In the genomic region with DNA sequence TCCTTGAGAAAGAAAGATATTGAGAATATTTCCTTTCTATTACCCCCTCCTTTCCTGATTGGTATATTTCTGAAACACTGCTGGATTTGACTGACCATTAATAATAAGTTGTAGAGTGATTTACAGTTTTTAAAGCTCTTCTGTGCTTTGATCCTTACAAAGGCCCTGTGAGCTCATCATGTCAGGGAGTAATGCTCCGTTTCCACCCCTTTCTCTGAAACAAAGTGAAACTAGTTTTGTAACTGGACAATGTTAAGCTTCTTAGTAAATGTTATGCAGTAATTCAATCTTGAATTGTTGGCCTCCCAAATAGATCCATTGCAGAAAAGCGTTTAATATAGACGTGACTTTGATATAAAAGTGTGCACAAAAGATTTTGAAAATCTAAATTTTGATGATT, we compare ENCODE assay signal across 10 cellular contexts.
DNase-seq lines count a peak whose midpoint lies in the region; ATAC-seq, FAIRE-seq and TF ChIP-seq lines count a peak whose summit lies in the region.
"Had no signal": no experiment of that assay in that cellular context is flagged by ENCODE, and none has a peak within 500 bp of the region (broad histone marks: within the 10 kb centered on the region; RNA-seq: fewer than 3 reads in every experiment).

No MANE protein-coding gene starts in this region.

- 42% methylated on average over 3 of the region's 3 CpGs for WGBS in right cardiac atrium

- ATAC-seq in Right ventricle myocardium superior (ENCODE audit: poor library complexity) (peak; percentile 56), left ventricle myocardium superior (no peak), SK-N-SH treated with all-trans-retinoic acid at 6 μM for 48 hours (peak; percentile 42; the same call in 1 of the 3 replicates), right cardiac atrium (no peak), HG03045 (IDR thresholded peaks at IDR 0.05; ENCODE audit: unreplicated experiment) (no peak)

- H3K4me3 ChIP-seq in right cardiac atrium (ENCODE audit: low read length) = peak overlapping the region; percentile 27

- intact Hi-C loops in Right ventricle myocardium superior (cut with DNase I) = no loop called here
- intact Hi-C loops in left ventricle myocardium superior (cut with micrococcal nuclease) = no loop called here
- intact Hi-C loops in right cardiac atrium (cut with DNase I) = no loop called here

- H3K4me1 Mint-ChIP-seq in glutamatergic neuron (ENCODE audit: low read depth, unreplicated experiment) = no peaks in the 10 kb centered on the region
- H3K4me1 Mint-ChIP-seq: CD4-positive, CD25-positive, alpha-beta regulatory T cell had no signal

- no peak overlapping the region for H3K27ac ChIP-seq in right cardiac atrium (ENCODE audit: low read length)

- H3K36me3 Mint-ChIP-seq in glutamatergic neuron (ENCODE audit: unreplicated experiment) = no peaks in the 10 kb centered on the region
- H3K36me3 Mint-ChIP-seq: CD4-positive, CD25-positive, alpha-beta regulatory T cell had no signal

- H3K4me1 ChIP-seq in right cardiac atrium (ENCODE audit: control insufficient read depth, insufficient read depth, low read length) = no peaks in the 10 kb centered on the region

- no peak for TF ChIP-seq CTCF in glutamatergic neuron (IDR thresholded peaks at IDR 0.05; ENCODE audit: partially characterized antibody, unreplicated experiment)

- no peak overlapping the region for H3K27ac Mint-ChIP-seq in glutamatergic neuron (ENCODE audit: unreplicated experiment)
- H3K27ac Mint-ChIP-seq: CD4-positive, CD25-positive, alpha-beta regulatory T cell had no signal

- H3K9me3 ChIP-seq in right cardiac atrium (ENCODE audit: control insufficient read depth, low read length) = no peaks in the 10 kb centered on the region

- H3K4me3 Mint-ChIP-seq in glutamatergic neuron (ENCODE audit: unreplicated experiment) = no peak overlapping the region

- no peaks in the 10 kb centered on the region for H3K9me3 Mint-ChIP-seq in glutamatergic neuron (ENCODE audit: unreplicated experiment)

- DNase-seq in Right ventricle myocardium superior (no peak), left ventricle myocardium superior (no peak), right cardiac atrium (no peak), urothelium cell line (ENCODE audit: low spot score) (peak; percentile 27), glutamatergic neuron (no peak), NCI-H1930 (lab: John Stamatoyannopoulos, UW) (no peak)
- DNase-seq: CD4-positive, CD25-positive, alpha-beta regulatory T cell; NCI-H524 had no signal

- FAIRE-seq in urothelium cell line (lab: Jason Lieb, UNC) = no peak

- no peaks in the 10 kb centered on the region for H3K27me3 ChIP-seq in right cardiac atrium (ENCODE audit: control insufficient read depth, insufficient read depth)

- H3K27me3 Mint-ChIP-seq in glutamatergic neuron (ENCODE audit: unreplicated experiment) = no peaks in the 10 kb centered on the region
- H3K27me3 Mint-ChIP-seq: CD4-positive, CD25-positive, alpha-beta regulatory T cell had no signal

TF ChIP-seq in SK-N-SH treated with all-trans-retinoic acid at 6 μM for 48 hours, 23 proteins besides CTCF, POLR2A, EP300 and RAD21:
- TF ChIP-seq ARNTL (CRISPR knock-in tag; IDR thresholded peaks at IDR 0.05; ENCODE audit: borderline replicate concordance, low read depth) (no peak), ZFP30 (CRISPR knock-in tag; IDR thresholded peaks at IDR 0.05) (no peak), ESRRG (CRISPR knock-in tag; IDR thresholded peaks at IDR 0.05) (no peak), CSDC2 (CRISPR knock-in tag; IDR thresholded peaks at IDR 0.05) (no peak), ZNF8 (CRISPR knock-in tag; IDR thresholded peaks at IDR 0.05) (no peak), ZNF565 (CRISPR knock-in tag; conservative IDR thresholded peaks at IDR 0.05; ENCODE audit: low read depth) (no peak), ZNF70 (CRISPR knock-in tag; IDR thresholded peaks at IDR 0.05) (no peak), ZC3H10 (CRISPR knock-in tag; IDR thresholded peaks at IDR 0.05) (no peak), RARB (CRISPR knock-in tag; IDR thresholded peaks at IDR 0.05) (no peak), OSR1 (CRISPR knock-in tag; IDR thresholded peaks at IDR 0.05) (no peak), TOX (CRISPR knock-in tag; IDR thresholded peaks at IDR 0.05; ENCODE audit: borderline replicate concordance) (no peak), TCF4 (CRISPR knock-in tag; IDR thresholded peaks at IDR 0.05; ENCODE audit: borderline replicate concordance) (no peak), BACH2 (CRISPR knock-in tag; IDR thresholded peaks at IDR 0.05; ENCODE audit: borderline replicate concordance) (no peak)
- TF ChIP-seq, protein P1, sequence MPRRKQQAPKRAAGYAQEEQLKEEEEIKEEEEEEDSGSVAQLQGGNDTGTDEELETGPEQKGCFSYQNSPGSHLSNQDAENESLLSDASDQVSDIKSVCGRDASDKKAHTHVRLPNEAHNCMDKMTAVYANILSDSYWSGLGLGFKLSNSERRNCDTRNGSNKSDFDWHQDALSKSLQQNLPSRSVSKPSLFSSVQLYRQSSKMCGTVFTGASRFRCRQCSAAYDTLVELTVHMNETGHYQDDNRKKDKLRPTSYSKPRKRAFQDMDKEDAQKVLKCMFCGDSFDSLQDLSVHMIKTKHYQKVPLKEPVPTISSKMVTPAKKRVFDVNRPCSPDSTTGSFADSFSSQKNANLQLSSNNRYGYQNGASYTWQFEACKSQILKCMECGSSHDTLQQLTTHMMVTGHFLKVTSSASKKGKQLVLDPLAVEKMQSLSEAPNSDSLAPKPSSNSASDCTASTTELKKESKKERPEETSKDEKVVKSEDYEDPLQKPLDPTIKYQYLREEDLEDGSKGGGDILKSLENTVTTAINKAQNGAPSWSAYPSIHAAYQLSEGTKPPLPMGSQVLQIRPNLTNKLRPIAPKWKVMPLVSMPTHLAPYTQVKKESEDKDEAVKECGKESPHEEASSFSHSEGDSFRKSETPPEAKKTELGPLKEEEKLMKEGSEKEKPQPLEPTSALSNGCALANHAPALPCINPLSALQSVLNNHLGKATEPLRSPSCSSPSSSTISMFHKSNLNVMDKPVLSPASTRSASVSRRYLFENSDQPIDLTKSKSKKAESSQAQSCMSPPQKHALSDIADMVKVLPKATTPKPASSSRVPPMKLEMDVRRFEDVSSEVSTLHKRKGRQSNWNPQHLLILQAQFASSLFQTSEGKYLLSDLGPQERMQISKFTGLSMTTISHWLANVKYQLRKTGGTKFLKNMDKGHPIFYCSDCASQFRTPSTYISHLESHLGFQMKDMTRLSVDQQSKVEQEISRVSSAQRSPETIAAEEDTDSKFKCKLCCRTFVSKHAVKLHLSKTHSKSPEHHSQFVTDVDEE (CRISPR knock-in tag; IDR thresholded peaks at IDR 0.05) = no peak
- TF ChIP-seq, protein P2, sequence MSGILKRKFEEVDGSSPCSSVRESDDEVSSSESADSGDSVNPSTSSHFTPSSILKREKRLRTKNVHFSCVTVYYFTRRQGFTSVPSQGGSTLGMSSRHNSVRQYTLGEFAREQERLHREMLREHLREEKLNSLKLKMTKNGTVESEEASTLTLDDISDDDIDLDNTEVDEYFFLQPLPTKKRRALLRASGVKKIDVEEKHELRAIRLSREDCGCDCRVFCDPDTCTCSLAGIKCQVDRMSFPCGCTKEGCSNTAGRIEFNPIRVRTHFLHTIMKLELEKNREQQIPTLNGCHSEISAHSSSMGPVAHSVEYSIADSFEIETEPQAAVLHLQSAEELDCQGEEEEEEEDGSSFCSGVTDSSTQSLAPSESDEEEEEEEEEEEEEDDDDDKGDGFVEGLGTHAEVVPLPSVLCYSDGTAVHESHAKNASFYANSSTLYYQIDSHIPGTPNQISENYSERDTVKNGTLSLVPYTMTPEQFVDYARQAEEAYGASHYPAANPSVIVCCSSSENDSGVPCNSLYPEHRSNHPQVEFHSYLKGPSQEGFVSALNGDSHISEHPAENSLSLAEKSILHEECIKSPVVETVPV (CRISPR knock-in tag; IDR thresholded peaks at IDR 0.05) = no peak
- TF ChIP-seq, protein P3, sequence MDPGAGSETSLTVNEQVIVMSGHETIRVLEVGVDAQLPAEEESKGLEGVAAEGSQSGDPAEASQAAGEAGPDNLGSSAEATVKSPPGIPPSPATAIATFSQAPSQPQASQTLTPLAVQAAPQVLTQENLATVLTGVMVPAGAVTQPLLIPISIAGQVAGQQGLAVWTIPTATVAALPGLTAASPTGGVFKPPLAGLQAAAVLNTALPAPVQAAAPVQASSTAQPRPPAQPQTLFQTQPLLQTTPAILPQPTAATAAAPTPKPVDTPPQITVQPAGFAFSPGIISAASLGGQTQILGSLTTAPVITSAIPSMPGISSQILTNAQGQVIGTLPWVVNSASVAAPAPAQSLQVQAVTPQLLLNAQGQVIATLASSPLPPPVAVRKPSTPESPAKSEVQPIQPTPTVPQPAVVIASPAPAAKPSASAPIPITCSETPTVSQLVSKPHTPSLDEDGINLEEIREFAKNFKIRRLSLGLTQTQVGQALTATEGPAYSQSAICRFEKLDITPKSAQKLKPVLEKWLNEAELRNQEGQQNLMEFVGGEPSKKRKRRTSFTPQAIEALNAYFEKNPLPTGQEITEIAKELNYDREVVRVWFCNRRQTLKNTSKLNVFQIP (CRISPR knock-in tag; IDR thresholded peaks at IDR 0.05; ENCODE audit: borderline replicate concordance, low read depth) = no peak
- TF ChIP-seq, protein P4, sequence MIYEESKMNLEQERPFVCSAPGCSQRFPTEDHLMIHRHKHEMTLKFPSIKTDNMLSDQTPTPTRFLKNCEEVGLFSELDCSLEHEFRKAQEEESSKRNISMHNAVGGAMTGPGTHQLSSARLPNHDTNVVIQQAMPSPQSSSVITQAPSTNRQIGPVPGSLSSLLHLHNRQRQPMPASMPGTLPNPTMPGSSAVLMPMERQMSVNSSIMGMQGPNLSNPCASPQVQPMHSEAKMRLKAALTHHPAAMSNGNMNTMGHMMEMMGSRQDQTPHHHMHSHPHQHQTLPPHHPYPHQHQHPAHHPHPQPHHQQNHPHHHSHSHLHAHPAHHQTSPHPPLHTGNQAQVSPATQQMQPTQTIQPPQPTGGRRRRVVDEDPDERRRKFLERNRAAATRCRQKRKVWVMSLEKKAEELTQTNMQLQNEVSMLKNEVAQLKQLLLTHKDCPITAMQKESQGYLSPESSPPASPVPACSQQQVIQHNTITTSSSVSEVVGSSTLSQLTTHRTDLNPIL (CRISPR knock-in tag; IDR thresholded peaks at IDR 0.05; ENCODE audit: low read depth) = no peak

Comparison
In these comparisons a context has a peak if more than half of its experiments do, and no peak if none do; other contexts are left out.
1. ATAC-seq: peak in Right ventricle myocardium superior (single experiment) and SK-N-SH treated with all-trans-retinoic acid at 6 μM for 48 hours (single experiment); none in left ventricle myocardium superior (single experiment), right cardiac atrium (0 of 2) and HG03045 (single experiment).